ENCODE assay signal across 20 cellular contexts in the genomic region with DNA sequence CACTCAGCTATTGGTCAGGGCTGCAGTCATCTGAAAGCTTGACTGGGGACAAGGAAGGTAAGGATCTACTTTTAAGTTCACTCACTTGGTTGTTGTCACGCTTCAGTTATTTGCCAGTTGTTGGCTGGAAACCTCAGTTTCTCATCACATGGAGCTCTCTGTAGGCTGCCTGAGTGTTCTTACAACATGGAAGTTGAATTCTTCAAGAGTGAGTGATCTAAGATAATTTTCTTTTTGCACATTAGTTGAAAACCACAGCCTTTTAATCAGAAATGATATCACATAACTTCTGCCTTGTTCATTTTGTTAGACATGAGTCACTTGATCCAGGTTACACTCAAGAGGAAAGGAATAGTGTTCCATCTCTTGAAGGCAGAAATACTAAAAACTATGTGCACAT.
DNase-seq lines count a peak whose midpoint lies in the region; ATAC-seq and TF ChIP-seq lines count a peak whose summit lies in the region.
"Had no signal": no experiment of that assay in that cellular context is flagged by ENCODE, and none has a peak within 500 bp of the region (broad histone marks: within the 10 kb centered on the region; RNA-seq: fewer than 3 reads in every experiment).

No MANE protein-coding gene starts in this region.

- ATAC-seq in GM19035 (IDR thresholded peaks at IDR 0.05; ENCODE audit: unreplicated experiment) (no peak), HG03378 (IDR thresholded peaks at IDR 0.05; ENCODE audit: unreplicated experiment) (no peak), GM18505 (IDR thresholded peaks at IDR 0.05; ENCODE audit: unreplicated experiment) (no peak)
- ATAC-seq: activated T-helper 17 cell treated with anti-CD3 and anti-CD28 coated beads, Interleukin-2, amount 50 U/mL, for 72 hours; effector memory CD8-positive, alpha-beta T cell; GM23338; K562 had no signal

- H3K4me3 ChIP-seq in astrocyte of the spinal cord (ENCODE audit: low read depth, low read length) = no peak overlapping the region
- H3K4me3 ChIP-seq: GM23338, hepatocyte, K562, SJCRH30, transverse colon had no signal

- TF ChIP-seq POLR2A in GM18505 (IDR thresholded peaks at IDR 0.05; ENCODE audit: borderline replicate concordance, extremely low read depth, insufficient read depth, insufficient read length) = no peak

- no peak for TF ChIP-seq CTCF in astrocyte of the spinal cord (IDR thresholded peaks at IDR 0.05; ENCODE audit: low read depth, low read length)

- in situ Hi-C loops in Caki2 (cut with HindIII; ENCODE audit: low pct_unique_long_range_greater_than_20kb, low sequenced_read_pairs) (no loop called here), astrocyte of the spinal cord (cut with HindIII; ENCODE audit: low sequenced_read_pairs) (no loop called here)

- peak; percentile 4 for DNase-seq in Caki2 (ENCODE audit: low read depth)
- DNase-seq in LHCN-M2 (ENCODE audit: low read depth) = peak; percentile 99
- peak; percentile 95 for DNase-seq in astrocyte of the spinal cord (ENCODE audit: low read depth, low spot score)
- peak; percentile 14 for DNase-seq in kidney glomerular epithelial cell (lab: John Stamatoyannopoulos, UW)
- DNase-seq in NCI-H2227 treated with DMSO at 0.1 percent for 48 hours (lab: John Stamatoyannopoulos, UW) = no peak
- DNase-seq: DMS79 treated with DMSO at 0.1 percent for 48 hours; effector memory CD8-positive, alpha-beta T cell; kidney; NCI-H1092 treated with DMSO at 0.1 percent for 48 hours; NCI-H526; stimulated activated naive CD4-positive, alpha-beta T cell treated with Interleukin-2 at 50 U/mL for 16 hours; transverse colon had no signal
